3 cellular contexts compared by ENCODE assay signal in the genomic region with DNA sequence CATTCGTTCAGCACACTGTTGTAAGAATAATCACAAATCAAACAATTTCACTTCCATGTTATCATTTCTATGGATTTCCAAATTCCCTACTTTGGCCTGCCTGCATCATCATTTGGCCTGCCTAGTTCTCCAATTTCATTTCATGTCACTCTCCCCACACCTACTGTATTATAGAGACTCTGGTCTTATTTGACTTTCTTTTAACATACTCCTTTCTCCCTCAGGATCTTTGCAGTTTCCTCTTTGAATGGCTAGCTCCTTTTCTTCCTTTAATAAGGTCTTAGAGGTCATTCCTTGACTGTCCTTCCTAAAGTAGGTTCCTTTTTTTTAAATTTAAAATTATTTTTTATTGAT.
TF ChIP-seq lines count a peak whose summit lies in the region.

No MANE protein-coding gene starts in this region.

TF ChIP-seq in liver, 16 proteins besides CTCF, POLR2A, EP300 and RAD21:
- TF ChIP-seq TAF1 (conservative IDR thresholded peaks at IDR 0.05) = no peak
- no peak for TF ChIP-seq RXRA (IDR thresholded peaks at IDR 0.05)
- no peak for TF ChIP-seq HNF4A (conservative IDR thresholded peaks at IDR 0.05)
- TF ChIP-seq, protein P1, sequence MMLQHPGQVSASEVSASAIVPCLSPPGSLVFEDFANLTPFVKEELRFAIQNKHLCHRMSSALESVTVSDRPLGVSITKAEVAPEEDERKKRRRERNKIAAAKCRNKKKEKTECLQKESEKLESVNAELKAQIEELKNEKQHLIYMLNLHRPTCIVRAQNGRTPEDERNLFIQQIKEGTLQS (IDR thresholded peaks at IDR 0.05) = no peak
- TF ChIP-seq NR2F2 (IDR thresholded peaks at IDR 0.05) = no peak
- no peak for TF ChIP-seq FOXA1 (IDR thresholded peaks at IDR 0.05)
- no peak for TF ChIP-seq JUND (IDR thresholded peaks at IDR 0.05)
- TF ChIP-seq YY1 (IDR thresholded peaks at IDR 0.05) = no peak
- TF ChIP-seq HNF4G (IDR thresholded peaks at IDR 0.05) = no peak
- TF ChIP-seq, protein P2, sequence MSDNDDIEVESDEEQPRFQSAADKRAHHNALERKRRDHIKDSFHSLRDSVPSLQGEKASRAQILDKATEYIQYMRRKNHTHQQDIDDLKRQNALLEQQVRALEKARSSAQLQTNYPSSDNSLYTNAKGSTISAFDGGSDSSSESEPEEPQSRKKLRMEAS (IDR thresholded peaks at IDR 0.05) = no peak
- TF ChIP-seq FOXA2 (IDR thresholded peaks at IDR 0.05) = no peak
- no peak for TF ChIP-seq GABPA (IDR thresholded peaks at IDR 0.05 in 1 of 2, conservative IDR thresholded peaks at IDR 0.05 in 1 of 2)
- no peak for TF ChIP-seq SP1 (IDR thresholded peaks at IDR 0.05)
- TF ChIP-seq EGR1 (IDR thresholded peaks at IDR 0.05; ENCODE audit: low read depth in 2 of 2) = no peak
- TF ChIP-seq, protein P3, sequence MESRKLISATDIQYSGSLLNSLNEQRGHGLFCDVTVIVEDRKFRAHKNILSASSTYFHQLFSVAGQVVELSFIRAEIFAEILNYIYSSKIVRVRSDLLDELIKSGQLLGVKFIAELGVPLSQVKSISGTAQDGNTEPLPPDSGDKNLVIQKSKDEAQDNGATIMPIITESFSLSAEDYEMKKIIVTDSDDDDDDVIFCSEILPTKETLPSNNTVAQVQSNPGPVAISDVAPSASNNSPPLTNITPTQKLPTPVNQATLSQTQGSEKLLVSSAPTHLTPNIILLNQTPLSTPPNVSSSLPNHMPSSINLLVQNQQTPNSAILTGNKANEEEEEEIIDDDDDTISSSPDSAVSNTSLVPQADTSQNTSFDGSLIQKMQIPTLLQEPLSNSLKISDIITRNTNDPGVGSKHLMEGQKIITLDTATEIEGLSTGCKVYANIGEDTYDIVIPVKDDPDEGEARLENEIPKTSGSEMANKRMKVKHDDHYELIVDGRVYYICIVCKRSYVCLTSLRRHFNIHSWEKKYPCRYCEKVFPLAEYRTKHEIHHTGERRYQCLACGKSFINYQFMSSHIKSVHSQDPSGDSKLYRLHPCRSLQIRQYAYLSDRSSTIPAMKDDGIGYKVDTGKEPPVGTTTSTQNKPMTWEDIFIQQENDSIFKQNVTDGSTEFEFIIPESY (IDR thresholded peaks at IDR 0.05) = no peak

TF ChIP-seq in HEK293T, 16 proteins besides CTCF, POLR2A, EP300 and RAD21:
- TF ChIP-seq BHLHE40 (IDR thresholded peaks at IDR 0.05; ENCODE audit: borderline replicate concordance) (no peak), LEF1 (IDR thresholded peaks at IDR 0.05; ENCODE audit: borderline replicate concordance) (no peak), FOXM1 (IDR thresholded peaks at IDR 0.05; ENCODE audit: borderline replicate concordance) (no peak), SUZ12 (IDR thresholded peaks at IDR 0.05) (no peak), HDGF (IDR thresholded peaks at IDR 0.05; ENCODE audit: borderline replicate concordance) (no peak), NFRKB (IDR thresholded peaks at IDR 0.05) (no peak), SP1 (IDR thresholded peaks at IDR 0.05) (no peak), ARNT (IDR thresholded peaks at IDR 0.05) (no peak), CTBP1 (IDR thresholded peaks at IDR 0.05; ENCODE audit: borderline replicate concordance) (no peak), FOXK2 (IDR thresholded peaks at IDR 0.05) (no peak), FOXA1 (IDR thresholded peaks at IDR 0.05) (no peak), ZNF384 (IDR thresholded peaks at IDR 0.05) (no peak)
- TF ChIP-seq, protein P4, sequence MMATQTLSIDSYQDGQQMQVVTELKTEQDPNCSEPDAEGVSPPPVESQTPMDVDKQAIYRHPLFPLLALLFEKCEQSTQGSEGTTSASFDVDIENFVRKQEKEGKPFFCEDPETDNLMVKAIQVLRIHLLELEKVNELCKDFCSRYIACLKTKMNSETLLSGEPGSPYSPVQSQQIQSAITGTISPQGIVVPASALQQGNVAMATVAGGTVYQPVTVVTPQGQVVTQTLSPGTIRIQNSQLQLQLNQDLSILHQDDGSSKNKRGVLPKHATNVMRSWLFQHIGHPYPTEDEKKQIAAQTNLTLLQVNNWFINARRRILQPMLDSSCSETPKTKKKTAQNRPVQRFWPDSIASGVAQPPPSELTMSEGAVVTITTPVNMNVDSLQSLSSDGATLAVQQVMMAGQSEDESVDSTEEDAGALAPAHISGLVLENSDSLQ (IDR thresholded peaks at IDR 0.05) = no peak

TF ChIP-seq in GM23338, 12 proteins besides CTCF, POLR2A, EP300 and RAD21 (continued from another document):
- TF ChIP-seq CREB1 (CRISPR knock-in tag; IDR thresholded peaks at IDR 0.05; ENCODE audit: low read depth) = no peak
- no peak for TF ChIP-seq NANOG (IDR thresholded peaks at IDR 0.05; ENCODE audit: borderline replicate concordance)
- TF ChIP-seq, protein P5, sequence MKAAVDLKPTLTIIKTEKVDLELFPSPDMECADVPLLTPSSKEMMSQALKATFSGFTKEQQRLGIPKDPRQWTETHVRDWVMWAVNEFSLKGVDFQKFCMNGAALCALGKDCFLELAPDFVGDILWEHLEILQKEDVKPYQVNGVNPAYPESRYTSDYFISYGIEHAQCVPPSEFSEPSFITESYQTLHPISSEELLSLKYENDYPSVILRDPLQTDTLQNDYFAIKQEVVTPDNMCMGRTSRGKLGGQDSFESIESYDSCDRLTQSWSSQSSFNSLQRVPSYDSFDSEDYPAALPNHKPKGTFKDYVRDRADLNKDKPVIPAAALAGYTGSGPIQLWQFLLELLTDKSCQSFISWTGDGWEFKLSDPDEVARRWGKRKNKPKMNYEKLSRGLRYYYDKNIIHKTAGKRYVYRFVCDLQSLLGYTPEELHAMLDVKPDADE (IDR thresholded peaks at IDR 0.05) = no peak
- TF ChIP-seq STAT1 (IDR thresholded peaks at IDR 0.05; ENCODE audit: unreplicated experiment) = no peak
- TF ChIP-seq, protein P6, sequence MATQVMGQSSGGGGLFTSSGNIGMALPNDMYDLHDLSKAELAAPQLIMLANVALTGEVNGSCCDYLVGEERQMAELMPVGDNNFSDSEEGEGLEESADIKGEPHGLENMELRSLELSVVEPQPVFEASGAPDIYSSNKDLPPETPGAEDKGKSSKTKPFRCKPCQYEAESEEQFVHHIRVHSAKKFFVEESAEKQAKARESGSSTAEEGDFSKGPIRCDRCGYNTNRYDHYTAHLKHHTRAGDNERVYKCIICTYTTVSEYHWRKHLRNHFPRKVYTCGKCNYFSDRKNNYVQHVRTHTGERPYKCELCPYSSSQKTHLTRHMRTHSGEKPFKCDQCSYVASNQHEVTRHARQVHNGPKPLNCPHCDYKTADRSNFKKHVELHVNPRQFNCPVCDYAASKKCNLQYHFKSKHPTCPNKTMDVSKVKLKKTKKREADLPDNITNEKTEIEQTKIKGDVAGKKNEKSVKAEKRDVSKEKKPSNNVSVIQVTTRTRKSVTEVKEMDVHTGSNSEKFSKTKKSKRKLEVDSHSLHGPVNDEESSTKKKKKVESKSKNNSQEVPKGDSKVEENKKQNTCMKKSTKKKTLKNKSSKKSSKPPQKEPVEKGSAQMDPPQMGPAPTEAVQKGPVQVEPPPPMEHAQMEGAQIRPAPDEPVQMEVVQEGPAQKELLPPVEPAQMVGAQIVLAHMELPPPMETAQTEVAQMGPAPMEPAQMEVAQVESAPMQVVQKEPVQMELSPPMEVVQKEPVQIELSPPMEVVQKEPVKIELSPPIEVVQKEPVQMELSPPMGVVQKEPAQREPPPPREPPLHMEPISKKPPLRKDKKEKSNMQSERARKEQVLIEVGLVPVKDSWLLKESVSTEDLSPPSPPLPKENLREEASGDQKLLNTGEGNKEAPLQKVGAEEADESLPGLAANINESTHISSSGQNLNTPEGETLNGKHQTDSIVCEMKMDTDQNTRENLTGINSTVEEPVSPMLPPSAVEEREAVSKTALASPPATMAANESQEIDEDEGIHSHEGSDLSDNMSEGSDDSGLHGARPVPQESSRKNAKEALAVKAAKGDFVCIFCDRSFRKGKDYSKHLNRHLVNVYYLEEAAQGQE (IDR thresholded peaks at IDR 0.05; ENCODE audit: unreplicated experiment) = no peak
- no peak for TF ChIP-seq EZH2 (IDR thresholded peaks at IDR 0.05; ENCODE audit: low read depth, unreplicated experiment)
- no peak for TF ChIP-seq ZNF331 (CRISPR knock-in tag; IDR thresholded peaks at IDR 0.05; ENCODE audit: low read depth)
- TF ChIP-seq POLR2AphosphoS5 (IDR thresholded peaks at IDR 0.05; ENCODE audit: low read depth) = no peak
- TF ChIP-seq, protein P7, sequence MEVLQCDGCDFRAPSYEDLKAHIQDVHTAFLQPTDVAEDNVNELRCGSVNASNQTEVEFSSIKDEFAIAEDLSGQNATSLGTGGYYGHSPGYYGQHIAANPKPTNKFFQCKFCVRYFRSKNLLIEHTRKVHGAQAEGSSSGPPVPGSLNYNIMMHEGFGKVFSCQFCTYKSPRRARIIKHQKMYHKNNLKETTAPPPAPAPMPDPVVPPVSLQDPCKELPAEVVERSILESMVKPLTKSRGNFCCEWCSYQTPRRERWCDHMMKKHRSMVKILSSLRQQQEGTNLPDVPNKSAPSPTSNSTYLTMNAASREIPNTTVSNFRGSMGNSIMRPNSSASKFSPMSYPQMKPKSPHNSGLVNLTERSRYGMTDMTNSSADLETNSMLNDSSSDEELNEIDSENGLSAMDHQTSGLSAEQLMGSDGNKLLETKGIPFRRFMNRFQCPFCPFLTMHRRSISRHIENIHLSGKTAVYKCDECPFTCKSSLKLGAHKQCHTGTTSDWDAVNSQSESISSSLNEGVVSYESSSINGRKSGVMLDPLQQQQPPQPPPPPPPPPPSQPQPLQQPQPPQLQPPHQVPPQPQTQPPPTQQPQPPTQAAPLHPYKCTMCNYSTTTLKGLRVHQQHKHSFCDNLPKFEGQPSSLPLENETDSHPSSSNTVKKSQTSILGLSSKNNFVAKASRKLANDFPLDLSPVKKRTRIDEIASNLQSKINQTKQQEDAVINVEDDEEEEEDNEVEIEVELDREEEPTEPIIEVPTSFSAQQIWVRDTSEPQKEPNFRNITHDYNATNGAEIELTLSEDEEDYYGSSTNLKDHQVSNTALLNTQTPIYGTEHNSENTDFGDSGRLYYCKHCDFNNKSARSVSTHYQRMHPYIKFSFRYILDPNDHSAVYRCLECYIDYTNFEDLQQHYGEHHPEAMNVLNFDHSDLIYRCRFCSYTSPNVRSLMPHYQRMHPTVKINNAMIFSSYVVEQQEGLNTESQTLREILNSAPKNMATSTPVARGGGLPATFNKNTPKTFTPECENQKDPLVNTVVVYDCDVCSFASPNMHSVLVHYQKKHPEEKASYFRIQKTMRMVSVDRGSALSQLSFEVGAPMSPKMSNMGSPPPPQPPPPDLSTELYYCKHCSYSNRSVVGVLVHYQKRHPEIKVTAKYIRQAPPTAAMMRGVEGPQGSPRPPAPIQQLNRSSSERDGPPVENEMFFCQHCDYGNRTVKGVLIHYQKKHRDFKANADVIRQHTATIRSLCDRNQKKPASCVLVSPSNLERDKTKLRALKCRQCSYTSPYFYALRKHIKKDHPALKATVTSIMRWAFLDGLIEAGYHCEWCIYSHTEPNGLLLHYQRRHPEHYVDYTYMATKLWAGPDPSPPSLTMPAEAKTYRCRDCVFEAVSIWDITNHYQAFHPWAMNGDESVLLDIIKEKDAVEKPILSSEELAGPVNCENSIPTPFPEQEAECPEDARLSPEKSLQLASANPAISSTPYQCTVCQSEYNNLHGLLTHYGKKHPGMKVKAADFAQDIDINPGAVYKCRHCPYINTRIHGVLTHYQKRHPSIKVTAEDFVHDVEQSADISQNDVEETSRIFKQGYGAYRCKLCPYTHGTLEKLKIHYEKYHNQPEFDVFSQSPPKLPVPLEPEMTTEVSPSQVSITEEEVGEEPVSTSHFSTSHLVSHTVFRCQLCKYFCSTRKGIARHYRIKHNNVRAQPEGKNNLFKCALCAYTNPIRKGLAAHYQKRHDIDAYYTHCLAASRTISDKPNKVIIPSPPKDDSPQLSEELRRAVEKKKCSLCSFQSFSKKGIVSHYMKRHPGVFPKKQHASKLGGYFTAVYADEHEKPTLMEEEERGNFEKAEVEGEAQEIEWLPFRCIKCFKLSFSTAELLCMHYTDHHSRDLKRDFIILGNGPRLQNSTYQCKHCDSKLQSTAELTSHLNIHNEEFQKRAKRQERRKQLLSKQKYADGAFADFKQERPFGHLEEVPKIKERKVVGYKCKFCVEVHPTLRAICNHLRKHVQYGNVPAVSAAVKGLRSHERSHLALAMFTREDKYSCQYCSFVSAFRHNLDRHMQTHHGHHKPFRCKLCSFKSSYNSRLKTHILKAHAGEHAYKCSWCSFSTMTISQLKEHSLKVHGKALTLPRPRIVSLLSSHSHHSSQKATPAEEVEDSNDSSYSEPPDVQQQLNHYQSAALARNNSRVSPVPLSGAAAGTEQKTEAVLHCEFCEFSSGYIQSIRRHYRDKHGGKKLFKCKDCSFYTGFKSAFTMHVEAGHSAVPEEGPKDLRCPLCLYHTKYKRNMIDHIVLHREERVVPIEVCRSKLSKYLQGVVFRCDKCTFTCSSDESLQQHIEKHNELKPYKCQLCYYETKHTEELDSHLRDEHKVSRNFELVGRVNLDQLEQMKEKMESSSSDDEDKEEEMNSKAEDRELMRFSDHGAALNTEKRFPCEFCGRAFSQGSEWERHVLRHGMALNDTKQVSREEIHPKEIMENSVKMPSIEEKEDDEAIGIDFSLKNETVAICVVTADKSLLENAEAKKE (CRISPR knock-in tag; IDR thresholded peaks at IDR 0.05) = no peak
- no peak for TF ChIP-seq JUNB (IDR thresholded peaks at IDR 0.05; ENCODE audit: unreplicated experiment)
- no peak for TF ChIP-seq EZH2phosphoT487 (IDR thresholded peaks at IDR 0.05; ENCODE audit: unreplicated experiment)
